ENCODE assay signal across 28 cellular contexts in genomic region chr11:124941703-124942102, GRCh38. TPM values are rescaled to one million over a fixed set of nuclear protein-coding genes. Genes with fewer than 3 reads are reported as not detected.
DNase-seq lines count a peak whose midpoint lies in the region; ATAC-seq, FAIRE-seq and TF ChIP-seq lines count a peak whose summit lies in the region.
"Had no signal": no experiment of that assay in that cellular context is flagged by ENCODE, and none has a peak within 500 bp of the region (broad histone marks: within the 10 kb centered on the region; RNA-seq: fewer than 3 reads in every experiment).

No MANE protein-coding gene starts in this region.

- H3K9me3 ChIP-seq in HepG2 (ENCODE audit: low read length): no peaks in the 10 kb centered on the region
- no peaks in the 10 kb centered on the region for H3K9me3 ChIP-seq in right lobe of liver
- no peaks in the 10 kb centered on the region for H3K9me3 ChIP-seq in tibial nerve
- H3K9me3 ChIP-seq: BLaER1, Caco-2 had no signal

- TF ChIP-seq EP300 in HepG2 (IDR thresholded peaks at IDR 0.05; ENCODE audit: low read depth in 2 of 2, low read length in 2 of 2): no peak
- TF ChIP-seq EP300 in HepG2 (CRISPR knock-in tag; IDR thresholded peaks at IDR 0.05; ENCODE audit: borderline replicate concordance): no peak
- TF ChIP-seq EP300 in tibial nerve (IDR thresholded peaks at IDR 0.05): no peak

- H3K4me2 ChIP-seq in HepG2 (ENCODE audit: low read depth, low read length): peak overlapping the region; percentile 72; the same call in 1 of the 2 replicates
- H3K4me2 ChIP-seq: BLaER1 had no signal

- ATAC-seq in HepG2: no peak
- ATAC-seq in right lobe of liver: no peak
- ATAC-seq in HG03378 (IDR thresholded peaks at IDR 0.05; ENCODE audit: unreplicated experiment): peak; percentile 49
- ATAC-seq: Panc1, SK-N-SH treated with all-trans-retinoic acid at 6 μM for 48 hours had no signal

- no peak for FAIRE-seq in HepG2 (lab: Jason Lieb, UNC)

- no peaks in the 10 kb centered on the region for H3K27me3 ChIP-seq in HepG2 (ENCODE audit: control insufficient read depth in 1 of 2, insufficient read depth in 2 of 2, low read length in 2 of 2)
- H3K27me3 ChIP-seq in right lobe of liver: no peaks in the 10 kb centered on the region
- no peaks in the 10 kb centered on the region for H3K27me3 ChIP-seq in tibial nerve
- H3K27me3 ChIP-seq: BLaER1 had no signal

- H3K36me3 ChIP-seq in HepG2 (replicated peaks in 1 of 2; ENCODE audit: control insufficient read depth in 1 of 2, insufficient read depth in 2 of 2, low read length in 2 of 2): no peaks in the 10 kb centered on the region
- H3K36me3 ChIP-seq in right lobe of liver: no peaks in the 10 kb centered on the region
- H3K36me3 ChIP-seq in tibial nerve: no peaks in the 10 kb centered on the region
- H3K36me3 ChIP-seq: BLaER1 had no signal

- BruUV-seq in HepG2 (replicated peaks; lab: Mats Ljungman, UMichigan): no TSS peak

- POLR2A ChIA-PET in HepG2 (lab: Yijun Ruan, JAX): interaction anchor here (0.6 to 5.3 kb wide), 2 partner anchors 12 to 1412 kb away, joined by 3 to 34 read pairs; partner anchors contain the start of gene CCDC15

- intact Hi-C loops in HepG2 (cut with micrococcal nuclease; ENCODE audit: unreplicated experiment): no loop called here
- intact Hi-C loops in right lobe of liver (cut with DNase I): no loop called here

- H2AFZ ChIP-seq in HepG2 (ENCODE audit: low read length): no peak overlapping the region

- no peak for TF ChIP-seq CTCF in HepG2 (CRISPR knock-in tag; IDR thresholded peaks at IDR 0.05)
- no peak for TF ChIP-seq CTCF in right lobe of liver (IDR thresholded peaks at IDR 0.05)
- no peak for TF ChIP-seq CTCF in tibial nerve (IDR thresholded peaks at IDR 0.05)

- TF ChIP-seq POLR2A in HepG2 (IDR thresholded peaks at IDR 0.05; ENCODE audit: insufficient read depth in 1 of 2, low read depth in 2 of 2, low read length in 2 of 2) (no peak), right lobe of liver (IDR thresholded peaks at IDR 0.05) (no peak), tibial nerve (IDR thresholded peaks at IDR 0.05) (no peak)

- no peak for TF ChIP-seq RAD21 in HepG2 (CRISPR knock-in tag; IDR thresholded peaks at IDR 0.05)

- H3K4me3 ChIP-seq in HepG2 (replicated peaks in 1 of 3; ENCODE audit: insufficient read depth in 1 of 3, low read depth in 2 of 3, low read length in 3 of 3) (no peak overlapping the region), right lobe of liver (no peak overlapping the region), tibial nerve (no peak overlapping the region)
- H3K4me3 ChIP-seq: BLaER1 had no signal

- CTCF ChIA-PET in HepG2 (lab: Yijun Ruan, JAX; ENCODE audit: low intra/inter-chr PET ratio, low total read pairs): no interaction called here

- peak overlapping the region; percentile 58 for H3K9ac ChIP-seq in HepG2 (ENCODE audit: insufficient read depth, low read depth, low read length)
- H3K9ac ChIP-seq: BLaER1 had no signal

- WGBS in HepG2 (ENCODE audit: low lambda C conversion rate): 100% methylated on average over 1 of the region's 1 CpG
- WGBS in right lobe of liver (ENCODE audit: insufficient coverage, low coverage, low lambda C conversion rate, missing lambda C conversion rate): 50% methylated on average over 1 of the region's 1 CpG
- WGBS in tibial nerve, 2 donors: 91 to 96% methylated on average over 1 of the region's 1 CpG

- peaks cover 90% of the 10 kb centered on the region for H3K4me1 ChIP-seq in HepG2 (ENCODE audit: insufficient read depth, low read length)
- no peaks in the 10 kb centered on the region for H3K4me1 ChIP-seq in right lobe of liver
- H3K4me1 ChIP-seq in tibial nerve: peaks cover 0 to 48% (median 2%) of the 10 kb centered on the region in 4 donors
- H3K4me1 ChIP-seq: BLaER1, Caco-2 had no signal

- in situ Hi-C loops in HepG2 (cut with HindIII; ENCODE audit: extremely low pct_ligation_motif_present, low pct_unique_long_range_greater_than_20kb): no loop called here

- H3K79me2 ChIP-seq in HepG2 (ENCODE audit: insufficient read depth, low read length): peaks cover under 1% of the 10 kb centered on the region

- H4K20me1 ChIP-seq in HepG2 (ENCODE audit: insufficient read depth, low read length): no peaks in the 10 kb centered on the region
- H4K20me1 ChIP-seq: BLaER1 had no signal

- DNase-seq in HepG2 (ENCODE audit: low spot score): no peak
- no peak for DNase-seq in right lobe of liver
- no peak for DNase-seq in tibial nerve (ENCODE audit: low spot score in 2 of 2)
- no peak for DNase-seq in NCI-H524 treated with DMSO at 0.1 percent for 48 hours (lab: John Stamatoyannopoulos, UW)
- DNase-seq in C1 segment of cervical spinal cord (lab: John Stamatoyannopoulos, UW): no peak
- DNase-seq in activated effector memory CD4-positive, alpha-beta T cell treated with Interleukin-2 at 50 U/mL for 16 hours: no peak
- DNase-seq: ACHN; Caco-2; CD4-positive, alpha-beta memory T cell; DMS 273 treated with DMSO at 0.1 percent for 48 hours; DMS79 treated with DMSO at 0.1 percent for 48 hours; KBM-7; MM.1S; NCI-H1048; NCI-H1417 treated with DMSO at 0.1 percent for 48 hours; NCI-H187 treated with DMSO at 0.1 percent for 48 hours; NCI-H2107; NCI-H510A; NCI-H748 treated with DMSO at 0.1 percent for 48 hours had no signal

- peak overlapping the region; percentile 89 for H3K27ac ChIP-seq in HepG2 (ENCODE audit: extremely low read length, insufficient read depth, low read length)
- no peak overlapping the region for H3K27ac ChIP-seq in right lobe of liver
- peak overlapping the region; percentile 92 for H3K27ac ChIP-seq in cingulate gyrus (ENCODE audit: low read depth, low read length)
- H3K27ac ChIP-seq in tibial nerve: peak overlapping the region; percentile 0 to 87 (median 57)
- H3K27ac ChIP-seq: 22Rv1, BLaER1, HL-60 had no signal

RNA-seq across cellular contexts. Expression of gene HEPACAM, which starts 5.9 kb away (rescaled TPM):
- total RNA-seq in HepG2 (2016; rRNA removed; fragmentation: Illumina TruSeq; extraction: Trizol) (58.5 and 66.9 TPM in 2 replicates), right lobe of liver (10 to 100 TPM in 1 of 6 experiments, 1 to 10 TPM in 4, under 1 TPM in 1; 0.30 to 30.8 (median 2.3) TPM), tibial nerve (10 to 100 TPM in 3 of 4 donors, 1 to 10 TPM in 1; 8.7 to 18.4 (median 15.3) TPM)
- total RNA-seq in HepG2 (2016; cell fraction: cytosol; rRNA removed; fragmentation: Illumina TruSeq; extraction: Trizol; ENCODE audit: low read depth): 17.6 and 18.7 TPM in 2 replicates
- 53.8 and 67.4 TPM in 2 replicates for total RNA-seq in HepG2 (2016; cell fraction: insoluble cytoplasmic fraction; rRNA removed; fragmentation: Illumina TruSeq; extraction: Trizol)
- total RNA-seq in HepG2 (2016; cell fraction: membrane; rRNA removed; fragmentation: Illumina TruSeq; extraction: Trizol): 53.8 and 64.2 TPM in 2 replicates
- total RNA-seq in HepG2 (2016; cell fraction: nucleus; rRNA removed; fragmentation: Illumina TruSeq; extraction: Trizol): 81.5 and 83.9 TPM in 2 replicates
- polyA plus RNA-seq in HepG2 (2011; rRNA removed): 74.8 and 121 TPM in 2 replicates
- polyA plus RNA-seq in HepG2 (2011; cell fraction: cytosol; rRNA removed): 47.5 and 102 TPM in 2 replicates
- 131 and 258 TPM in 2 replicates for polyA plus RNA-seq in HepG2 (2011; cell fraction: nucleus; rRNA removed)
- 59.1 and 64.3 TPM in 2 replicates for polyA plus RNA-seq in HepG2 (2012)
- polyA plus RNA-seq in HepG2 (2016; cell fraction: cytosol; fragmentation: Illumina TruSeq; extraction: Trizol; ENCODE audit: low read depth): 10.5 and 13.0 TPM in 2 replicates
- 31.3 and 35.9 TPM in 2 replicates for polyA plus RNA-seq in HepG2 (2016; cell fraction: insoluble cytoplasmic fraction; fragmentation: Illumina TruSeq; extraction: Trizol; ENCODE audit: low read depth)
- 36.7 and 41.7 TPM in 2 replicates for polyA plus RNA-seq in HepG2 (2016; cell fraction: membrane; fragmentation: Illumina TruSeq; extraction: Trizol; ENCODE audit: low read depth)
- 102 and 105 TPM in 2 replicates for polyA plus RNA-seq in HepG2 (2016; cell fraction: nucleus; fragmentation: Illumina TruSeq; extraction: Trizol; ENCODE audit: insufficient read depth, low read depth)
- 0.19 and 706 TPM in 2 replicates for polyA minus RNA-seq in HepG2 (2011; rRNA and poly(A)+ RNA removed; ENCODE audit: low replicate concordance)
- polyA minus RNA-seq in HepG2 (2011; cell fraction: cytosol; rRNA and poly(A)+ RNA removed): 95.5 and 142 TPM in 2 replicates
- 137 and 199 TPM in 2 replicates for polyA minus RNA-seq in HepG2 (2011; cell fraction: nucleus; rRNA and poly(A)+ RNA removed)
- total RNA-seq: CD4-positive, alpha-beta memory T cell; H4; HT-29 had no signal
- polyA plus RNA-seq: CD4-positive, alpha-beta memory T cell had no signal

RNA-seq across cellular contexts. Expression of gene CCDC15, which starts 12.3 kb away (rescaled TPM):
- total RNA-seq in HepG2 (2016; rRNA removed; fragmentation: Illumina TruSeq; extraction: Trizol) (4.6 and 6.5 TPM in 2 replicates), right lobe of liver (1 to 10 TPM in 2 of 6 experiments, under 1 TPM in 4; 0.57 to 1.8 (median 0.70) TPM), tibial nerve (1 to 10 TPM in 3 of 4 donors, under 1 TPM in 1; 0.98 to 4.2 (median 2.6) TPM)
- 3.4 and 5.0 TPM in 2 replicates for total RNA-seq in HepG2 (2016; cell fraction: cytosol; rRNA removed; fragmentation: Illumina TruSeq; extraction: Trizol; ENCODE audit: low read depth)
- total RNA-seq in HepG2 (2016; cell fraction: insoluble cytoplasmic fraction; rRNA removed; fragmentation: Illumina TruSeq; extraction: Trizol): 4.3 and 5.4 TPM in 2 replicates
- total RNA-seq in HepG2 (2016; cell fraction: membrane; rRNA removed; fragmentation: Illumina TruSeq; extraction: Trizol): 2.5 and 3.6 TPM in 2 replicates
- 9.8 and 10.9 TPM in 2 replicates for total RNA-seq in HepG2 (2016; cell fraction: nucleus; rRNA removed; fragmentation: Illumina TruSeq; extraction: Trizol)
- polyA plus RNA-seq in HepG2 (2011; rRNA removed): 1.2 and 2.2 TPM in 2 replicates
- 0.63 and 0.85 TPM in 2 replicates for polyA plus RNA-seq in HepG2 (2011; cell fraction: cytosol; rRNA removed)
- 1.5 and 2.5 TPM in 2 replicates for polyA plus RNA-seq in HepG2 (2011; cell fraction: nucleus; rRNA removed)
- polyA plus RNA-seq in HepG2 (2012): 0.69 and 1.7 TPM in 2 replicates
- polyA plus RNA-seq in HepG2 (2016; cell fraction: cytosol; fragmentation: Illumina TruSeq; extraction: Trizol; ENCODE audit: low read depth): 0.19 and 0.21 TPM in 2 replicates
- polyA plus RNA-seq in HepG2 (2016; cell fraction: insoluble cytoplasmic fraction; fragmentation: Illumina TruSeq; extraction: Trizol; ENCODE audit: low read depth): 3.6 and 4.3 TPM in 2 replicates
- 0.18 and 0.38 TPM in 2 replicates for polyA plus RNA-seq in HepG2 (2016; cell fraction: membrane; fragmentation: Illumina TruSeq; extraction: Trizol; ENCODE audit: low read depth)
- 4.4 and 5.8 TPM in 2 replicates for polyA plus RNA-seq in HepG2 (2016; cell fraction: nucleus; fragmentation: Illumina TruSeq; extraction: Trizol; ENCODE audit: insufficient read depth, low read depth)
- polyA minus RNA-seq in HepG2 (2011; rRNA and poly(A)+ RNA removed; ENCODE audit: low replicate concordance): 1.2 TPM in 1 of 2 replicates, not detected in the other
- 1.6 and 2.1 TPM in 2 replicates for polyA minus RNA-seq in HepG2 (2011; cell fraction: cytosol; rRNA and poly(A)+ RNA removed)
- 11.4 and 20.6 TPM in 2 replicates for polyA minus RNA-seq in HepG2 (2011; cell fraction: nucleus; rRNA and poly(A)+ RNA removed)

RNA-seq across cellular contexts. Expression of gene HEPN1, which starts 22.7 kb away (rescaled TPM):
- total RNA-seq in HepG2 (2016; rRNA removed; fragmentation: Illumina TruSeq; extraction: Trizol): not detected in 2 replicates
- total RNA-seq in HepG2 (2016; cell fraction: cytosol; rRNA removed; fragmentation: Illumina TruSeq; extraction: Trizol; ENCODE audit: low read depth): not detected in 2 replicates
- total RNA-seq in HepG2 (2016; cell fraction: insoluble cytoplasmic fraction; rRNA removed; fragmentation: Illumina TruSeq; extraction: Trizol): not detected in 2 replicates
- total RNA-seq in HepG2 (2016; cell fraction: membrane; rRNA removed; fragmentation: Illumina TruSeq; extraction: Trizol): not detected in 2 replicates
- total RNA-seq in HepG2 (2016; cell fraction: nucleus; rRNA removed; fragmentation: Illumina TruSeq; extraction: Trizol): not detected in 2 replicates
- not detected in 2 replicates for polyA plus RNA-seq in HepG2 (2011; rRNA removed)
- not detected in 2 replicates for polyA plus RNA-seq in HepG2 (2011; cell fraction: cytosol; rRNA removed)
- polyA plus RNA-seq in HepG2 (2011; cell fraction: nucleus; rRNA removed): not detected in 2 replicates
- 34.1 and 38.2 TPM in 2 replicates for polyA plus RNA-seq in HepG2 (2012)
- not detected in 2 replicates for polyA plus RNA-seq in HepG2 (2016; cell fraction: cytosol; fragmentation: Illumina TruSeq; extraction: Trizol; ENCODE audit: low read depth)
- polyA plus RNA-seq in HepG2 (2016; cell fraction: insoluble cytoplasmic fraction; fragmentation: Illumina TruSeq; extraction: Trizol; ENCODE audit: low read depth): not detected in 2 replicates
- polyA plus RNA-seq in HepG2 (2016; cell fraction: membrane; fragmentation: Illumina TruSeq; extraction: Trizol; ENCODE audit: low read depth): not detected in 2 replicates
- polyA plus RNA-seq in HepG2 (2016; cell fraction: nucleus; fragmentation: Illumina TruSeq; extraction: Trizol; ENCODE audit: insufficient read depth, low read depth): not detected in 2 replicates
- not detected in 2 replicates for polyA minus RNA-seq in HepG2 (2011; rRNA and poly(A)+ RNA removed; ENCODE audit: low replicate concordance)
- polyA minus RNA-seq in HepG2 (2011; cell fraction: cytosol; rRNA and poly(A)+ RNA removed): 0.70 TPM in 1 of 2 replicates, not detected in the other
- 0.26 TPM in 1 of 2 replicates, not detected in the other for polyA minus RNA-seq in HepG2 (2011; cell fraction: nucleus; rRNA and poly(A)+ RNA removed)
- total RNA-seq in right lobe of liver: under 1 TPM in 1 of 6 experiments, not detected in 5; 0.18 TPM
- total RNA-seq in tibial nerve: not detected
- total RNA-seq: Caco-2; CD4-positive, alpha-beta memory T cell; H4; HT-29 had no signal
- polyA plus RNA-seq: CD4-positive, alpha-beta memory T cell had no signal

RNA-seq across cellular contexts. Expression of gene ROBO4, which starts 44.0 kb away (rescaled TPM):
- total RNA-seq in HepG2 (2016; rRNA removed; fragmentation: Illumina TruSeq; extraction: Trizol): 0.07 TPM in 1 of 2 replicates, not detected in the other
- total RNA-seq in HepG2 (2016; cell fraction: cytosol; rRNA removed; fragmentation: Illumina TruSeq; extraction: Trizol; ENCODE audit: low read depth): not detected in 2 replicates
- not detected in 2 replicates for total RNA-seq in HepG2 (2016; cell fraction: insoluble cytoplasmic fraction; rRNA removed; fragmentation: Illumina TruSeq; extraction: Trizol)
- not detected in 2 replicates for total RNA-seq in HepG2 (2016; cell fraction: membrane; rRNA removed; fragmentation: Illumina TruSeq; extraction: Trizol)
- not detected in 2 replicates for total RNA-seq in HepG2 (2016; cell fraction: nucleus; rRNA removed; fragmentation: Illumina TruSeq; extraction: Trizol)
- polyA plus RNA-seq in HepG2 (2011; rRNA removed): 0.47 and 1.1 TPM in 2 replicates
- polyA plus RNA-seq in HepG2 (2011; cell fraction: cytosol; rRNA removed): 0.21 and 0.60 TPM in 2 replicates
- polyA plus RNA-seq in HepG2 (2011; cell fraction: nucleus; rRNA removed): 4.1 and 9.2 TPM in 2 replicates
- polyA plus RNA-seq in HepG2 (2012): 2.2 and 2.4 TPM in 2 replicates
- polyA plus RNA-seq in HepG2 (2016; cell fraction: cytosol; fragmentation: Illumina TruSeq; extraction: Trizol; ENCODE audit: low read depth): not detected in 2 replicates
- polyA plus RNA-seq in HepG2 (2016; cell fraction: insoluble cytoplasmic fraction; fragmentation: Illumina TruSeq; extraction: Trizol; ENCODE audit: low read depth): not detected in 2 replicates
- not detected in 2 replicates for polyA plus RNA-seq in HepG2 (2016; cell fraction: membrane; fragmentation: Illumina TruSeq; extraction: Trizol; ENCODE audit: low read depth)
- polyA plus RNA-seq in HepG2 (2016; cell fraction: nucleus; fragmentation: Illumina TruSeq; extraction: Trizol; ENCODE audit: insufficient read depth, low read depth): 0.51 and 0.55 TPM in 2 replicates
- 6.3 TPM in 1 of 2 replicates, not detected in the other for polyA minus RNA-seq in HepG2 (2011; rRNA and poly(A)+ RNA removed; ENCODE audit: low replicate concordance)
- polyA minus RNA-seq in HepG2 (2011; cell fraction: cytosol; rRNA and poly(A)+ RNA removed): 2.1 and 2.7 TPM in 2 replicates
- polyA minus RNA-seq in HepG2 (2011; cell fraction: nucleus; rRNA and poly(A)+ RNA removed): 3.7 and 7.2 TPM in 2 replicates
- 10 to 100 TPM in 3 of 6 experiments, 1 to 10 TPM in 3; 3.6 to 18.8 (median 9.0) TPM for total RNA-seq in right lobe of liver
- 10 to 100 TPM; 12.1 to 38.8 (median 28.0) TPM for total RNA-seq in tibial nerve
- total RNA-seq: Caco-2; CD4-positive, alpha-beta memory T cell; HT-29 had no signal
- polyA plus RNA-seq: CD4-positive, alpha-beta memory T cell had no signal

Comparison
In these comparisons a context has a peak if more than half of its experiments do, and no peak if none do; other contexts are left out.
1. H3K27ac ChIP-seq: peak in HepG2 (single experiment), cingulate gyrus (single experiment) and tibial nerve (4 of 4); none in right lobe of liver (0 of 3).